Comparison of ENCODE assay signal across 2 cellular contexts in genomic region chr2:189609423-189609816, GRCh38.
TF ChIP-seq lines count a peak whose summit lies in the region.

No MANE protein-coding gene starts in this region.

TF ChIP-seq in SK-N-SH, 30 proteins besides CTCF, POLR2A, EP300 and RAD21 (continued from another document):
- TF ChIP-seq CHD2 (IDR thresholded peaks at IDR 0.05; ENCODE audit: low read length, partially characterized antibody) (no peak), MAX (IDR thresholded peaks at IDR 0.05; ENCODE audit: low read depth) (no peak), GABPA (IDR thresholded peaks at IDR 0.05; ENCODE audit: low read depth) (no peak), MEF2A (IDR thresholded peaks at IDR 0.05; ENCODE audit: borderline replicate concordance, low read depth) (no peak), RXRA (IDR thresholded peaks at IDR 0.05; ENCODE audit: borderline replicate concordance, low read depth) (no peak), REST (IDR thresholded peaks at IDR 0.05; ENCODE audit: low read depth, low read length) (no peak), TAF1 (IDR thresholded peaks at IDR 0.05; ENCODE audit: borderline replicate concordance, low read depth, low read length) (no peak), FOXM1 (IDR thresholded peaks at IDR 0.05; ENCODE audit: low read depth) (no peak), MXI1 (IDR thresholded peaks at IDR 0.05; ENCODE audit: low read depth, low read length) (no peak), NFIC (IDR thresholded peaks at IDR 0.05; ENCODE audit: borderline replicate concordance) (no peak), JUND (IDR thresholded peaks at IDR 0.05) (no peak)

TF ChIP-seq in SK-N-SH treated with all-trans-retinoic acid at 6 μM for 48 hours, 23 proteins besides CTCF, POLR2A, EP300 and RAD21 (continued from another document):
- no peak for TF ChIP-seq TSHZ2 (CRISPR knock-in tag; IDR thresholded peaks at IDR 0.05)
- TF ChIP-seq GLIS3 (CRISPR knock-in tag; IDR thresholded peaks at IDR 0.05): no peak
- TF ChIP-seq ZNF70 (CRISPR knock-in tag; IDR thresholded peaks at IDR 0.05): no peak
- TF ChIP-seq ZNF565 (CRISPR knock-in tag; conservative IDR thresholded peaks at IDR 0.05; ENCODE audit: low read depth): no peak
- no peak for TF ChIP-seq ZNF8 (CRISPR knock-in tag; IDR thresholded peaks at IDR 0.05)
- TF ChIP-seq TOX (CRISPR knock-in tag; IDR thresholded peaks at IDR 0.05; ENCODE audit: borderline replicate concordance): no peak
- no peak for TF ChIP-seq CREB5 (CRISPR knock-in tag; IDR thresholded peaks at IDR 0.05; ENCODE audit: low read depth)
- TF ChIP-seq ESRRG (CRISPR knock-in tag; IDR thresholded peaks at IDR 0.05): no peak
